ENCODE assay signal across 30 cellular contexts in the genomic region with DNA sequence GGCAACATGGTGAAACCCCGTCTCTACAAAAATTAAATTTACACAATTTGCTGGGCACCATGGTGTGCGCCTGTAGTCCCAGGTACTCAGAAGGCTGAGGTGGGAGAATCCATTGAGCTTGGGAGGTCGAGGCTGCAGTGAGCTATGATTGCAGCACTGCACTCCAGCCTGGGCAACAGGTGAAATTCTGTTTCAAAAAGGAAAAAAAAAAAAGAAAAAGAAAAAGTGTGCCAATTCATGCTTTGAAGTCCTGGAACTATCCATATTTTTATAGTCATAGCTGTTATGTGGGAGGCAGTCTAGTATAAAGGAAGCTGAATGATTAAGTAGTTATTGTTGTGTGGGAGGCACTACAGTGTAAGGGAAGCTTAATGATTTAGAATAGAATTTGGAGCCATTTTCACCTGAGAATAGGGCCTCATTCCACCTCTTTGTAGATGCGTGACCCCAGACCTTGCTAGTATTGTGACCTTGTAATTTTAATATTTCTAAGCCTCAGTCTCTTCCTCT.
"Had no signal": no experiment of that assay in that cellular context is flagged by ENCODE, and none has a peak within 500 bp of the region (broad histone marks: within the 10 kb centered on the region; RNA-seq: fewer than 3 reads in every experiment).

No MANE protein-coding gene starts in this region.

- FAIRE-seq: bronchial epithelial cell, islet of Langerhans had no signal

- H3K4me3 ChIP-seq: neural progenitor cell, right atrium auricular region, smooth muscle cell, suprapubic skin, tibial nerve had no signal

- H3K36me3 Mint-ChIP-seq: activated naive CD4-positive, alpha-beta T cell treated with anti-CD3 and anti-CD28 coated beads, Interleukin-2, amount 10 ng/mL, durations not matched to agents 7 days and 5 days; activated naive CD8-positive, alpha-beta T cell treated with anti-CD3 and anti-CD28 coated beads, Interleukin-2, amount 10 ng/mL, durations not matched to agents 7 days and 5 days; naive thymus-derived CD8-positive, alpha-beta T cell; stimulated activated memory B cell treated with anti-CD40 and anti-IgM and Interleukin-4, amounts not matched to agents 10 μg/mL and 1 μg/mL and 100 μg/mL, for 72 hours had no signal

- ATAC-seq: activated CD4-positive, CD25-positive, alpha-beta regulatory T cell treated with anti-CD3 and anti-CD28 coated beads, Interleukin-2, amount 50 U/mL, for 24 hours; left ventricle myocardium superior; naive thymus-derived CD8-positive, alpha-beta T cell; stimulated activated memory B cell treated with anti-CD40 and anti-IgM and Interleukin-4, amounts not matched to agents 10 μg/mL and 1 μg/mL and 100 μg/mL, for 72 hours; T-helper 17 cell had no signal

- DNase-seq: activated CD4-positive, alpha-beta T cell treated with anti-CD3 and anti-CD28 coated beads for 48 hours; activated CD4-positive, alpha-beta T cell treated with anti-CD3 and anti-CD28 coated beads, Interleukin-2, amount 50 U/mL, for 48 hours; activated CD8-positive, alpha-beta memory T cell treated with anti-CD3 and anti-CD28 coated beads for 24 hours; activated effector memory CD4-positive, alpha-beta T cell treated with anti-CD3 and anti-CD28 coated beads, Interleukin-2, amount 50 U/mL, for 16 hours; activated naive CD4-positive, alpha-beta T cell treated with anti-CD3 and anti-CD28 coated beads, Interleukin-2, amount 10 ng/mL, durations not matched to agents 7 days and 5 days; activated naive CD8-positive, alpha-beta T cell treated with anti-CD3 and anti-CD28 coated beads, Interleukin-2, amount 10 ng/mL, durations not matched to agents 7 days and 5 days; amniotic stem cell; effector CD4-positive, alpha-beta T cell; erythroblast; foreskin fibroblast; left ventricle myocardium superior; naive thymus-derived CD8-positive, alpha-beta T cell; occipital lobe; stimulated activated CD4-positive, alpha-beta T cell treated with anti-CD3 and anti-CD28 coated beads, Interleukin-1b, Interleukin-23, amount 100 ng/mL, for 48 hours; stimulated activated CD4-positive, alpha-beta T cell treated with anti-CD3 and anti-CD28 coated beads, Interleukin-4, amount 100 ng/mL, for 4 hours; stimulated activated CD8-positive, alpha-beta memory T cell treated with anti-CD3 and anti-CD28 coated beads, Interleukin-4, amount 100 ng/mL, for 48 hours; T-helper 17 cell; T1000; WERI-Rb-1 had no signal

- H3K9ac ChIP-seq: neural progenitor cell had no signal

- H3K27ac ChIP-seq: neural progenitor cell, right atrium auricular region, suprapubic skin, WERI-Rb-1 had no signal

- H3K9me3 ChIP-seq: right atrium auricular region, suprapubic skin, tibial nerve had no signal

- H3K4me1 Mint-ChIP-seq: activated naive CD4-positive, alpha-beta T cell treated with anti-CD3 and anti-CD28 coated beads, Interleukin-2, amount 10 ng/mL, durations not matched to agents 7 days and 5 days; activated naive CD8-positive, alpha-beta T cell treated with anti-CD3 and anti-CD28 coated beads, Interleukin-2, amount 10 ng/mL, durations not matched to agents 7 days and 5 days; central memory CD8-positive, alpha-beta T cell; naive thymus-derived CD8-positive, alpha-beta T cell; stimulated activated memory B cell treated with anti-CD40 and anti-IgM and Interleukin-4, amounts not matched to agents 10 μg/mL and 1 μg/mL and 100 μg/mL, for 72 hours; T-helper 17 cell had no signal

- H3K9me3 Mint-ChIP-seq: activated naive CD4-positive, alpha-beta T cell treated with anti-CD3 and anti-CD28 coated beads, Interleukin-2, amount 10 ng/mL, durations not matched to agents 7 days and 5 days; activated naive CD8-positive, alpha-beta T cell treated with anti-CD3 and anti-CD28 coated beads, Interleukin-2, amount 10 ng/mL, durations not matched to agents 7 days and 5 days; central memory CD8-positive, alpha-beta T cell; dendritic cell treated with granulocyte-macrophage colony-stimulating factor and Interleukin-4, amounts not matched to agents 40 ng/mL and 50 ng/mL, for 4 days; naive thymus-derived CD8-positive, alpha-beta T cell; neural progenitor cell; stimulated activated memory B cell treated with anti-CD40 and anti-IgM and Interleukin-4, amounts not matched to agents 10 μg/mL and 1 μg/mL and 100 μg/mL, for 72 hours had no signal

- H3K4me3 Mint-ChIP-seq: activated naive CD4-positive, alpha-beta T cell treated with anti-CD3 and anti-CD28 coated beads, Interleukin-2, amount 10 ng/mL, durations not matched to agents 7 days and 5 days; activated naive CD8-positive, alpha-beta T cell treated with anti-CD3 and anti-CD28 coated beads, Interleukin-2, amount 10 ng/mL, durations not matched to agents 7 days and 5 days; central memory CD8-positive, alpha-beta T cell; dendritic cell treated with granulocyte-macrophage colony-stimulating factor and Interleukin-4, amounts not matched to agents 40 ng/mL and 50 ng/mL, for 4 days; naive thymus-derived CD8-positive, alpha-beta T cell; neural progenitor cell; stimulated activated memory B cell treated with anti-CD40 and anti-IgM and Interleukin-4, amounts not matched to agents 10 μg/mL and 1 μg/mL and 100 μg/mL, for 72 hours; T-helper 17 cell had no signal

- H3K27ac Mint-ChIP-seq: activated naive CD4-positive, alpha-beta T cell treated with anti-CD3 and anti-CD28 coated beads, Interleukin-2, amount 10 ng/mL, durations not matched to agents 7 days and 5 days; activated naive CD8-positive, alpha-beta T cell treated with anti-CD3 and anti-CD28 coated beads, Interleukin-2, amount 10 ng/mL, durations not matched to agents 7 days and 5 days; dendritic cell treated with granulocyte-macrophage colony-stimulating factor and Interleukin-4, amounts not matched to agents 40 ng/mL and 50 ng/mL, for 4 days; neural progenitor cell; stimulated activated memory B cell treated with anti-CD40 and anti-IgM and Interleukin-4, amounts not matched to agents 10 μg/mL and 1 μg/mL and 100 μg/mL, for 72 hours; T-helper 17 cell had no signal

- H3K27me3 Mint-ChIP-seq: activated naive CD8-positive, alpha-beta T cell treated with anti-CD3 and anti-CD28 coated beads, Interleukin-2, amount 10 ng/mL, durations not matched to agents 7 days and 5 days; central memory CD8-positive, alpha-beta T cell; dendritic cell treated with granulocyte-macrophage colony-stimulating factor and Interleukin-4, amounts not matched to agents 40 ng/mL and 50 ng/mL, for 4 days; naive thymus-derived CD8-positive, alpha-beta T cell; stimulated activated memory B cell treated with anti-CD40 and anti-IgM and Interleukin-4, amounts not matched to agents 10 μg/mL and 1 μg/mL and 100 μg/mL, for 72 hours; T-helper 17 cell had no signal

- H3K36me3 ChIP-seq: neural progenitor cell, right atrium auricular region, suprapubic skin, tibial nerve, WERI-Rb-1 had no signal
